ENCODE assay signal across 8 cellular contexts in the genomic region with DNA sequence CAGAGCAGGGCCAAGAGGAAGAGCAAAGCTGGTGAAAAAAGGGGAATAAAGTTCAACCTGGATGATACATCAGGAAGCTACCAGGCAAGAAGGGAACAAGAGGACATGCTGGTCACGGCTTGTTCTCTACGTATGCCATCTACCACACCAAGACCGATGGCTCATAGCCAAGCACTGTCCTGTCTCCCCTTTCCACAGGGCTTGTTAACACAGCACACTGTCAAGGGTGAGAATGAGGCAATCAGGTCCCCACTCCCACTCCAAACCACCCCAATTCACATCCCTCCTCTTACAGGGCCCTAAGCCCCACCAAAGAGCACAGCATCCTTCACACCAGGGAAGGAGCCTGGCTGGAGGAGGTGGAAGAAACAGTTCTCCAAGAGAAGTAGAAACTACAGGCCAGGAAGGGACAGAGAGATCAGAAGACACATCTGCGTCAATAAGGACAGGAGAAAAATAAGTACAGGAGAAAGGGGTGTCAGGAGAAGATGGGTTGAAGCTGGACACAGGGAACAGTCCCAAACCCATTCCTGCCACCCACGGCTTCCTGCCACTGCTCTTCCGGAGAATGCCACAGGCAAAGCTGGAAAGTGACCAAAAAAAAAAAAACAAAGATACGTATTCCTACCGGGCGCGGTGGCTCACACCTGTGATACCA. TPM values are rescaled to one million over a fixed set of nuclear protein-coding genes. Genes with fewer than 3 reads are reported as not detected.
DNase-seq lines count a peak whose midpoint lies in the region; TF ChIP-seq lines count a peak whose summit lies in the region.

No MANE protein-coding gene starts in this region.

- POLR2A ChIA-PET in CD4-positive, alpha-beta memory T cell (lab: Charles Lee; ENCODE audit: partially characterized antibody), result interaction anchor here (0.7 to 41.7 kb wide), 8 partner anchors 9 to 80 kb away, joined by 3 to 1543 read pairs (median 48); a partner anchor contains a TSS

- H3K9me3 ChIP-seq in CD4-positive, alpha-beta memory T cell (ENCODE audit: control insufficient read depth in 1 of 2, low read length in 2 of 2), result no peaks in the 10 kb centered on the region
- no peaks in the 10 kb centered on the region for H3K9me3 ChIP-seq in Peyer's patch
- H3K9me3 ChIP-seq in endodermal cell (ENCODE audit: control insufficient read depth, low read length), result no peaks in the 10 kb centered on the region
- no peaks in the 10 kb centered on the region for H3K9me3 ChIP-seq in osteoblast (ENCODE audit: low read depth, low read length)

- TF ChIP-seq CTCF in Peyer's patch (IDR thresholded peaks at IDR 0.05) (no peak), endodermal cell (conservative IDR thresholded peaks at IDR 0.05) (no peak), osteoblast (IDR thresholded peaks at IDR 0.05; ENCODE audit: extremely low read depth, low read depth, low read length) (no peak)

- CTCF ChIA-PET in CD4-positive, alpha-beta memory T cell (lab: Charles Lee; ENCODE audit: partially characterized antibody), result interaction anchor here (0.9 to 16.3 kb wide), 7 partner anchors 10 to 120 kb away, joined by 3 to 226 read pairs (median 17); a partner anchor contains a TSS

- peaks cover 15 to 36% of the 10 kb centered on the region in 2 donors for H3K36me3 Mint-ChIP-seq in CD4-positive, alpha-beta memory T cell
- peaks cover 26% of the 10 kb centered on the region for H3K36me3 Mint-ChIP-seq in endodermal cell (ENCODE audit: low read depth)

- TF ChIP-seq POLR2A in Peyer's patch (IDR thresholded peaks at IDR 0.05), result peak in 1 of 2 donors; percentile 61

- intact Hi-C loops in CD4-positive, alpha-beta memory T cell (cut with micrococcal nuclease), result no loop called here

- peak overlapping the region; percentile 15 to 58 (median 44) for H3K4me3 Mint-ChIP-seq in CD4-positive, alpha-beta memory T cell
- H3K4me3 Mint-ChIP-seq in endodermal cell, result no peak overlapping the region

- DNase-seq in CD4-positive, alpha-beta memory T cell, result no peak
- DNase-seq in Peyer's patch, result peak in 2 of 3 donors; percentile 43 to 78
- no peak for DNase-seq in endodermal cell
- DNase-seq in osteoblast (ENCODE audit: insufficient read length, low spot score, missing footprints), result peak; percentile 81
- no peak for DNase-seq in GM19238 (ENCODE audit: insufficient read length, low spot score)
- DNase-seq in NCI-H1092 treated with DMSO at 0.1 percent for 48 hours (lab: John Stamatoyannopoulos, UW), result no peak
- no peak for DNase-seq in epidermal melanocyte (ENCODE audit: insufficient read length, low spot score)
- no peak for DNase-seq in NCI-H446 (lab: John Stamatoyannopoulos, UW)

- no peak overlapping the region for H3K4me3 ChIP-seq in CD4-positive, alpha-beta memory T cell (ENCODE audit: low read length in 2 of 2)
- peak overlapping the region in 2 of 4 donors; percentile 43 to 70 for H3K4me3 ChIP-seq in Peyer's patch
- H3K4me3 ChIP-seq in endodermal cell (ENCODE audit: low read length), result peak overlapping the region; percentile 91
- peak overlapping the region; percentile 83 for H3K4me3 ChIP-seq in osteoblast (ENCODE audit: insufficient read depth, low read length)

- no peaks in the 10 kb centered on the region for H3K27me3 ChIP-seq in CD4-positive, alpha-beta memory T cell (ENCODE audit: insufficient read depth, low read length)
- H3K27me3 ChIP-seq in Peyer's patch, result no peaks in the 10 kb centered on the region
- H3K27me3 ChIP-seq in endodermal cell (ENCODE audit: control insufficient read depth, insufficient read depth, low read length, poor library complexity, severe bottlenecking), result no peaks in the 10 kb centered on the region
- H3K27me3 ChIP-seq in osteoblast (ENCODE audit: insufficient read depth, low read length), result no peaks in the 10 kb centered on the region

- WGBS in endodermal cell (ENCODE audit: insufficient coverage in 1 of 2, insufficient read length in 1 of 2), 2 experiments, result 70 to 75% methylated on average over 8 to 10 of the region's 10 CpGs

- H3K4me1 Mint-ChIP-seq in CD4-positive, alpha-beta memory T cell, result peaks cover 22 to 35% (median 27%) of the 10 kb centered on the region in 4 donors
- H3K4me1 Mint-ChIP-seq in endodermal cell, result peaks cover 37% of the 10 kb centered on the region

- no peak overlapping the region for H2AFZ ChIP-seq in osteoblast (ENCODE audit: low read length)

- peak overlapping the region in 6 of 7 donors; percentile 84 to 87 (median 86) for H3K27ac Mint-ChIP-seq in CD4-positive, alpha-beta memory T cell
- H3K27ac Mint-ChIP-seq in endodermal cell, result peak overlapping the region; percentile 99

- H3K4me2 ChIP-seq in osteoblast (ENCODE audit: insufficient read depth, low read length), result peak overlapping the region; percentile 99

- peak overlapping the region; percentile 11 for H3K27ac ChIP-seq in CD4-positive, alpha-beta memory T cell (ENCODE audit: low read depth, low read length)
- H3K27ac ChIP-seq in Peyer's patch (peak overlapping the region; percentile 63 to 100 (median 99)), endodermal cell (ENCODE audit: low read depth, low read length) (peak overlapping the region; percentile 89), osteoblast (ENCODE audit: low read depth, low read length) (peak overlapping the region; percentile 97)

- H3K9ac ChIP-seq in endodermal cell (ENCODE audit: extremely low read depth, low read length, poor library complexity, severe bottlenecking), result peak overlapping the region; percentile 96

- no peaks in the 10 kb centered on the region for H3K27me3 Mint-ChIP-seq in CD4-positive, alpha-beta memory T cell
- H3K27me3 Mint-ChIP-seq in endodermal cell (ENCODE audit: insufficient read depth), result no peaks in the 10 kb centered on the region

- H3K9me3 Mint-ChIP-seq in CD4-positive, alpha-beta memory T cell, result no peaks in the 10 kb centered on the region
- no peaks in the 10 kb centered on the region for H3K9me3 Mint-ChIP-seq in endodermal cell

- H4K20me1 ChIP-seq in osteoblast (ENCODE audit: insufficient read depth, low read length), result peaks cover 29% of the 10 kb centered on the region

- peaks cover 30% of the 10 kb centered on the region for H3K36me3 ChIP-seq in CD4-positive, alpha-beta memory T cell (ENCODE audit: insufficient read depth, low read length)
- H3K36me3 ChIP-seq in Peyer's patch (peaks cover 0 to 31% (median 0%) of the 10 kb centered on the region in 3 donors), endodermal cell (ENCODE audit: control insufficient read depth, insufficient read depth, low read length) (peaks cover 22% of the 10 kb centered on the region), osteoblast (ENCODE audit: insufficient read depth, low read length) (peaks cover 20% of the 10 kb centered on the region)

- H3K4me1 ChIP-seq in CD4-positive, alpha-beta memory T cell (ENCODE audit: insufficient read depth, low read length), result peaks cover 42% of the 10 kb centered on the region
- H3K4me1 ChIP-seq in Peyer's patch, result peaks cover 0 to 43% (median 13%) of the 10 kb centered on the region in 4 donors
- H3K4me1 ChIP-seq in endodermal cell (ENCODE audit: control insufficient read depth, insufficient read depth, low read length), result peaks cover 3% of the 10 kb centered on the region
- H3K4me1 ChIP-seq in osteoblast (ENCODE audit: insufficient read depth, low read length), result peaks cover 64% of the 10 kb centered on the region

- H3K79me2 ChIP-seq in osteoblast (ENCODE audit: insufficient read depth, low read length), result peaks cover 54% of the 10 kb centered on the region

RNA-seq across cellular contexts. Expression of a gene that starts 0.9 kb away (rescaled TPM):
- 10 to 100 TPM; 78.4 to 81.7 TPM for total RNA-seq in CD4-positive, alpha-beta memory T cell
- polyA plus RNA-seq in CD4-positive, alpha-beta memory T cell, result 10 to 100 TPM; 36.4 to 44.5 TPM
- total RNA-seq in Peyer's patch, result 100 to 1,000 TPM in 2 of 4 donors, 10 to 100 TPM in 2; 56.9 to 150 (median 104) TPM
- total RNA-seq in endodermal cell, result 100 to 1,000 TPM; 157 to 231 TPM
- polyA plus RNA-seq in endodermal cell (2013, experiment 1 of 2), result 134 TPM
- polyA plus RNA-seq in endodermal cell (2013, experiment 2 of 2), result 135 TPM
- total RNA-seq in osteoblast, result 230 and 239 TPM in 2 replicates

RNA-seq across cellular contexts. Expression of a gene that starts 3.0 kb away (rescaled TPM):
- 10 to 100 TPM; 12.2 to 13.0 TPM for total RNA-seq in CD4-positive, alpha-beta memory T cell
- polyA plus RNA-seq in CD4-positive, alpha-beta memory T cell, result 10 to 100 TPM; 50.2 to 67.9 TPM
- total RNA-seq in Peyer's patch (10 to 100 TPM; 20.3 to 39.1 (median 26.5) TPM), endodermal cell (100 to 1,000 TPM; 145 to 229 TPM), osteoblast (23.2 and 23.3 TPM in 2 replicates)
- 355 TPM for polyA plus RNA-seq in endodermal cell (2013, experiment 1 of 2)
- polyA plus RNA-seq in endodermal cell (2013, experiment 2 of 2), result 371 TPM

RNA-seq across cellular contexts. Expression of a gene that starts 9.9 kb away (rescaled TPM):
- total RNA-seq in CD4-positive, alpha-beta memory T cell, result 10 to 100 TPM; 78.4 to 80.2 TPM
- polyA plus RNA-seq in CD4-positive, alpha-beta memory T cell, result 10 to 100 TPM; 22.5 to 54.2 TPM
- 10 to 100 TPM; 32.2 to 48.9 (median 34.2) TPM for total RNA-seq in Peyer's patch
- 10 to 100 TPM; 33.4 to 40.4 TPM for total RNA-seq in endodermal cell
- 35.0 TPM for polyA plus RNA-seq in endodermal cell (2013, experiment 1 of 2)
- 32.2 TPM for polyA plus RNA-seq in endodermal cell (2013, experiment 2 of 2)
- 12.1 and 18.5 TPM in 2 replicates for total RNA-seq in osteoblast

RNA-seq across cellular contexts. Expression of a gene that starts 11.7 kb away (rescaled TPM):
- 10 to 100 TPM; 52.4 to 56.6 TPM for total RNA-seq in CD4-positive, alpha-beta memory T cell
- 10 to 100 TPM; 48.9 to 75.9 TPM for polyA plus RNA-seq in CD4-positive, alpha-beta memory T cell
- 10 to 100 TPM; 29.7 to 50.3 (median 46.3) TPM for total RNA-seq in Peyer's patch
- total RNA-seq in endodermal cell, result 10 to 100 TPM; 61.9 to 65.0 TPM
- 54.8 TPM for polyA plus RNA-seq in endodermal cell (2013, experiment 1 of 2)
- polyA plus RNA-seq in endodermal cell (2013, experiment 2 of 2), result 47.4 TPM
- 17.1 and 20.6 TPM in 2 replicates for total RNA-seq in osteoblast

RNA-seq across cellular contexts. Expression of a gene that starts 15.6 kb away (rescaled TPM):
- total RNA-seq in CD4-positive, alpha-beta memory T cell, result 100 to 1,000 TPM; 435 to 438 TPM
- polyA plus RNA-seq in CD4-positive, alpha-beta memory T cell, result 100 to 1,000 TPM; 263 to 404 TPM
- 100 to 1,000 TPM in 3 of 4 donors, 10 to 100 TPM in 1; 66.6 to 117 (median 109) TPM for total RNA-seq in Peyer's patch
- total RNA-seq in endodermal cell, result 10 to 100 TPM; 42.5 to 61.3 TPM
- polyA plus RNA-seq in endodermal cell (2013, experiment 1 of 2), result 38.9 TPM
- 39.4 TPM for polyA plus RNA-seq in endodermal cell (2013, experiment 2 of 2)
- 90.1 and 92.8 TPM in 2 replicates for total RNA-seq in osteoblast

Comparison
In these comparisons a context has a peak if more than half of its experiments do, and no peak if none do; other contexts are left out.
1. DNase-seq: peak in Peyer's patch (2 of 3) and osteoblast (single experiment); none in CD4-positive, alpha-beta memory T cell (0 of 5), endodermal cell (single experiment), GM19238 (single experiment), NCI-H1092 treated with DMSO at 0.1 percent for 48 hours (single experiment), epidermal melanocyte (single experiment) and NCI-H446 (0 of 2).
2. H3K27ac ChIP-seq: peak in every context shown above with its lines; median percentile 99 in Peyer's patch; 97 in osteoblast; 89 in endodermal cell; 11 in CD4-positive, alpha-beta memory T cell.
3. H3K4me3 ChIP-seq: peak in endodermal cell (single experiment) and osteoblast (single experiment); none in CD4-positive, alpha-beta memory T cell (0 of 2).